In genomic region chr3:184275302-184275701, GRCh38 we compare ENCODE assay signal across 20 cellular contexts. TPM values are rescaled to one million over a fixed set of nuclear protein-coding genes. Genes with fewer than 3 reads are reported as not detected.
DNase-seq lines count a peak whose midpoint lies in the region; ATAC-seq and TF ChIP-seq lines count a peak whose summit lies in the region.
"Had no signal": no experiment of that assay in that cellular context is flagged by ENCODE, and none has a peak within 500 bp of the region (broad histone marks: within the 10 kb centered on the region; RNA-seq: fewer than 3 reads in every experiment).

No MANE protein-coding gene starts in this region.

- no peaks in the 10 kb centered on the region for H3K79me2 ChIP-seq in GM23248 (ENCODE audit: insufficient read depth)
- no peaks in the 10 kb centered on the region for H3K79me2 ChIP-seq in osteoblast (ENCODE audit: insufficient read depth, low read length)

- H3K4me3 Mint-ChIP-seq in T-cell, result peak overlapping the region in 2 of 3 donors; percentile 2 to 63
- peak overlapping the region; percentile 64 for H3K4me3 Mint-ChIP-seq in glutamatergic neuron (ENCODE audit: unreplicated experiment)
- H3K4me3 Mint-ChIP-seq: CD4-positive, alpha-beta T cell had no signal

- no peaks in the 10 kb centered on the region for H3K36me3 ChIP-seq in GM23248 (ENCODE audit: low read depth)
- H3K36me3 ChIP-seq in osteoblast (ENCODE audit: insufficient read depth, low read length), result no peaks in the 10 kb centered on the region
- H3K36me3 ChIP-seq in right lobe of liver, result no peaks in the 10 kb centered on the region
- no peaks in the 10 kb centered on the region for H3K36me3 ChIP-seq in MG63
- H3K36me3 ChIP-seq: thoracic aorta had no signal

- peaks cover 6 to 9% (median 9%) of the 10 kb centered on the region in 3 donors for H3K4me1 Mint-ChIP-seq in T-cell
- peaks cover 7% of the 10 kb centered on the region for H3K4me1 Mint-ChIP-seq in glutamatergic neuron (ENCODE audit: low read depth, unreplicated experiment)

- WGBS in GM23248 (ENCODE audit: low coverage in 1 of 2, low lambda C conversion rate in 2 of 2, missing lambda C conversion rate in 2 of 2), 2 experiments, result 58 to 59% methylated on average over 13 of the region's 13 CpGs
- 69% methylated on average over 4 of the region's 13 CpGs for whole genome bisulfite sequencing in right lobe of liver (ENCODE audit: insufficient coverage, low coverage, low lambda C conversion rate, missing lambda C conversion rate)

- H3K27me3 Mint-ChIP-seq in T-cell (peaks cover 44 to 52% of the 10 kb centered on the region in 2 donors), glutamatergic neuron (ENCODE audit: unreplicated experiment) (peaks cover 20% of the 10 kb centered on the region)

- ATAC-seq in T-cell (replicated peaks in 1 of 4), result no peak
- ATAC-seq in right lobe of liver, result no peak
- ATAC-seq: foreskin keratinocyte had no signal

- H3K36me3 Mint-ChIP-seq in T-cell, result no peaks in the 10 kb centered on the region
- peaks cover 4% of the 10 kb centered on the region for H3K36me3 Mint-ChIP-seq in glutamatergic neuron (ENCODE audit: unreplicated experiment)

- H3K4me1 ChIP-seq in GM23248 (ENCODE audit: insufficient read depth) (no peaks in the 10 kb centered on the region), osteoblast (ENCODE audit: insufficient read depth, low read length) (no peaks in the 10 kb centered on the region), right lobe of liver (no peaks in the 10 kb centered on the region)
- H3K4me1 ChIP-seq: foreskin keratinocyte had no signal

- in situ Hi-C loops in GM23248 (cut with MboI), result no loop called here

- DNase-seq in GM23248, result no peak
- DNase-seq in T-cell, result no peak
- no peak for DNase-seq in glutamatergic neuron
- peak; percentile 53 for DNase-seq in osteoblast (ENCODE audit: insufficient read length, low spot score, missing footprints)
- no peak for DNase-seq in right lobe of liver
- DNase-seq in activated gamma-delta T cell treated with Interleukin-2 at 50 U/mL for 16 hours, result no peak
- no peak for DNase-seq in CD1c-positive myeloid dendritic cell (ENCODE audit: extremely low spot score)
- no peak for DNase-seq in MG63
- DNase-seq: activated CD4-positive, alpha-beta T cell treated with anti-CD3 and anti-CD28 coated beads for 48 hours; activated naive CD4-positive, alpha-beta T cell treated with anti-CD3 and anti-CD28 coated beads, Interleukin-2, amount 50 U/mL, for 16 hours; CD4-positive, alpha-beta T cell; cortex of kidney; foreskin keratinocyte; KBM-7; NCI-H2029; NCI-H446 treated with DMSO at 0.1 percent for 48 hours; retina had no signal

- H3K27ac Mint-ChIP-seq in T-cell (no peak overlapping the region), glutamatergic neuron (ENCODE audit: unreplicated experiment) (peak overlapping the region; percentile 34)
- H3K27ac Mint-ChIP-seq: CD4-positive, alpha-beta T cell had no signal

- H3K27ac ChIP-seq in GM23248 (no peak overlapping the region), osteoblast (ENCODE audit: low read depth, low read length) (no peak overlapping the region), right lobe of liver (no peak overlapping the region)
- H3K27ac ChIP-seq: epithelial cell of prostate, foreskin keratinocyte, thoracic aorta had no signal

- no peaks in the 10 kb centered on the region for H3F3A ChIP-seq in GM23248 (ENCODE audit: insufficient read depth)

- TF ChIP-seq CTCF in glutamatergic neuron (IDR thresholded peaks at IDR 0.05; ENCODE audit: partially characterized antibody, unreplicated experiment) (no peak), osteoblast (IDR thresholded peaks at IDR 0.05; ENCODE audit: extremely low read depth, low read depth, low read length) (no peak), right lobe of liver (IDR thresholded peaks at IDR 0.05) (no peak)

- H2AFZ ChIP-seq in GM23248 (no peak overlapping the region), osteoblast (ENCODE audit: low read length) (no peak overlapping the region)

- H3K9me3 ChIP-seq in GM23248 (ENCODE audit: low read depth), result no peaks in the 10 kb centered on the region
- no peaks in the 10 kb centered on the region for H3K9me3 ChIP-seq in osteoblast (ENCODE audit: low read depth, low read length)
- H3K9me3 ChIP-seq in right lobe of liver, result no peaks in the 10 kb centered on the region
- no peaks in the 10 kb centered on the region for H3K9me3 ChIP-seq in MG63
- H3K9me3 ChIP-seq: thoracic aorta had no signal

- H3K9me2 ChIP-seq in GM23248 (ENCODE audit: insufficient read depth), result no peaks in the 10 kb centered on the region

- intact Hi-C loops in right lobe of liver (cut with DNase I), result no loop called here

- H3K4me3 ChIP-seq in GM23248, result peak overlapping the region; percentile 40; the same call in 1 of the 2 replicates
- no peak overlapping the region for H3K4me3 ChIP-seq in osteoblast (ENCODE audit: insufficient read depth, low read length)
- H3K4me3 ChIP-seq in right lobe of liver, result no peak overlapping the region
- H3K4me3 ChIP-seq in MG63, result no peak overlapping the region
- H3K4me3 ChIP-seq: thoracic aorta had no signal

- no peak for TF ChIP-seq POLR2A in right lobe of liver (IDR thresholded peaks at IDR 0.05)

- H3K9ac ChIP-seq in GM23248, result no peak overlapping the region

- H3K4me2 ChIP-seq in GM23248 (ENCODE audit: unreplicated experiment) (no peak overlapping the region), osteoblast (ENCODE audit: insufficient read depth, low read length) (no peak overlapping the region)

- CTCF ChIA-PET in T-cell (lab: Charles Lee), result no interaction called here

- H3K27me3 ChIP-seq in GM23248 (replicated peaks; ENCODE audit: insufficient read depth) (peaks cover 16% of the 10 kb centered on the region), osteoblast (ENCODE audit: insufficient read depth, low read length) (peaks cover 43% of the 10 kb centered on the region), right lobe of liver (no peaks in the 10 kb centered on the region), MG63 (peaks cover 5% of the 10 kb centered on the region; the same call in 1 of the 2 replicates)

- POLR2A ChIA-PET in T-cell (lab: Charles Lee), result no interaction called here

- no peaks in the 10 kb centered on the region for H3K9me3 Mint-ChIP-seq in T-cell
- H3K9me3 Mint-ChIP-seq in glutamatergic neuron (ENCODE audit: unreplicated experiment), result peaks cover 9% of the 10 kb centered on the region
- H3K9me3 Mint-ChIP-seq: CD4-positive, alpha-beta T cell had no signal

- H4K20me1 ChIP-seq in GM23248 (ENCODE audit: insufficient read depth), result no peaks in the 10 kb centered on the region
- H4K20me1 ChIP-seq in osteoblast (ENCODE audit: insufficient read depth, low read length), result no peaks in the 10 kb centered on the region

RNA-seq across cellular contexts. Expression of gene ECE2, which starts 0.5 kb away (rescaled TPM):
- not detected in 2 replicates for total RNA-seq in GM23248 (2014; rRNA removed; shearing (Covaris generic))
- polyA plus RNA-seq in GM23248 (2016; fragmentation: Nextera tagmentation; extraction: Ambion mirVana), result not detected in 2 replicates
- not detected for total RNA-seq in T-cell
- total RNA-seq in glutamatergic neuron (ENCODE audit: unreplicated experiment), result 1.6 TPM
- not detected in 2 replicates for total RNA-seq in osteoblast
- not detected for total RNA-seq in right lobe of liver
- total RNA-seq in MG63 (2014; rRNA removed; shearing (Covaris generic); ENCODE audit: low replicate concordance), result not detected in 2 replicates
- total RNA-seq: CD4-positive, alpha-beta T cell; foreskin keratinocyte; mesenteric fat pad; thoracic aorta had no signal
- polyA plus RNA-seq: foreskin keratinocyte had no signal

RNA-seq across cellular contexts. Expression of gene CAMK2N2, which starts 13.9 kb away (rescaled TPM):
- total RNA-seq in GM23248 (2014; rRNA removed; shearing (Covaris generic)), result 0.11 TPM in 1 of 2 replicates, not detected in the other
- 0.14 TPM in 1 of 2 replicates, not detected in the other for polyA plus RNA-seq in GM23248 (2016; fragmentation: Nextera tagmentation; extraction: Ambion mirVana)
- total RNA-seq in T-cell, result under 1 TPM in 1 of 5 donors, not detected in 4; 0.19 TPM
- 14.8 TPM for total RNA-seq in glutamatergic neuron (ENCODE audit: unreplicated experiment)
- total RNA-seq in osteoblast, result not detected in 2 replicates
- total RNA-seq in right lobe of liver, result under 1 TPM in 3 of 6 experiments, not detected in 3; 0.21 to 0.42 (median 0.24) TPM
- not detected in 2 replicates for total RNA-seq in MG63 (2014; rRNA removed; shearing (Covaris generic); ENCODE audit: low replicate concordance)
- total RNA-seq: CD4-positive, alpha-beta T cell; mesenteric fat pad; thoracic aorta had no signal

RNA-seq across cellular contexts. Expression of gene PSMD2, which starts 23.7 kb away (rescaled TPM):
- total RNA-seq in GM23248 (2014; rRNA removed; shearing (Covaris generic)), result 596 and 602 TPM in 2 replicates
- 513 and 518 TPM in 2 replicates for polyA plus RNA-seq in GM23248 (2016; fragmentation: Nextera tagmentation; extraction: Ambion mirVana)
- total RNA-seq in T-cell (100 to 1,000 TPM; 134 to 151 (median 149) TPM), glutamatergic neuron (ENCODE audit: unreplicated experiment) (338 TPM), osteoblast (259 and 301 TPM in 2 replicates), right lobe of liver (100 to 1,000 TPM in 3 of 6 experiments, 10 to 100 TPM in 3; 85.5 to 153 (median 103) TPM)
- total RNA-seq in MG63 (2014; rRNA removed; shearing (Covaris generic); ENCODE audit: low replicate concordance), result 1,179 and 1,305 TPM in 2 replicates

RNA-seq across cellular contexts. Expression of gene EEF1AKMT4, which starts 25.8 kb away (rescaled TPM):
- total RNA-seq in GM23248 (2014; rRNA removed; shearing (Covaris generic)), result 4.0 and 7.2 TPM in 2 replicates
- polyA plus RNA-seq in GM23248 (2016; fragmentation: Nextera tagmentation; extraction: Ambion mirVana), result 5.3 and 6.1 TPM in 2 replicates
- total RNA-seq in T-cell (1 to 10 TPM in 4 of 5 donors, under 1 TPM in 1; 0.37 to 4.0 (median 2.3) TPM), glutamatergic neuron (ENCODE audit: unreplicated experiment) (1.7 TPM), osteoblast (2.7 and 3.3 TPM in 2 replicates), right lobe of liver (10 to 100 TPM in 2 of 6 experiments, 1 to 10 TPM in 4; 4.9 to 19.4 (median 7.1) TPM)
- 5.2 and 16.0 TPM in 2 replicates for total RNA-seq in MG63 (2014; rRNA removed; shearing (Covaris generic); ENCODE audit: low replicate concordance)
- total RNA-seq: CD4-positive, alpha-beta T cell had no signal

RNA-seq across cellular contexts. Expression of gene ALG3, which starts 26.5 kb away (rescaled TPM):
- total RNA-seq in GM23248 (2014; rRNA removed; shearing (Covaris generic)), result 52.7 and 66.1 TPM in 2 replicates
- 94.2 and 94.7 TPM in 2 replicates for polyA plus RNA-seq in GM23248 (2016; fragmentation: Nextera tagmentation; extraction: Ambion mirVana)
- total RNA-seq in T-cell (10 to 100 TPM; 18.7 to 43.1 (median 39.9) TPM), glutamatergic neuron (ENCODE audit: unreplicated experiment) (26.5 TPM), osteoblast (26.8 and 28.9 TPM in 2 replicates), right lobe of liver (100 to 1,000 TPM in 2 of 6 experiments, 10 to 100 TPM in 4; 29.3 to 130 (median 35.5) TPM)
- 57.2 and 59.0 TPM in 2 replicates for total RNA-seq in MG63 (2014; rRNA removed; shearing (Covaris generic); ENCODE audit: low replicate concordance)

Comparison
In these comparisons a context has a peak if more than half of its experiments do, and no peak if none do; other contexts are left out.
1. RNA of gene CAMK2N2, which starts 13.9 kb away (total RNA-seq): 14.8 TPM in glutamatergic neuron (single experiment); 0.21 to 0.42 TPM in right lobe of liver, 0.11 TPM in GM23248, 0.19 TPM in T-cell, not detected in osteoblast and not detected in MG63; every median in the first group is over 10 times any median in the second.